16 cellular contexts compared by ENCODE assay signal in genomic region chr5:138967806-138968448, GRCh38.
DNase-seq lines count a peak whose midpoint lies in the region; ATAC-seq, FAIRE-seq and TF ChIP-seq lines count a peak whose summit lies in the region.
"Had no signal": no experiment of that assay in that cellular context is flagged by ENCODE, and none has a peak within 500 bp of the region (broad histone marks: within the 10 kb centered on the region; RNA-seq: fewer than 3 reads in every experiment).

No MANE protein-coding gene starts in this region.

- H3K9me3 ChIP-seq in small intestine (ENCODE audit: control insufficient read depth, low read depth): no peaks in the 10 kb centered on the region
- no peaks in the 10 kb centered on the region for H3K9me3 ChIP-seq in uterus
- H3K9me3 ChIP-seq: MG63 had no signal

- peaks cover 0 to 15% of the 10 kb centered on the region in 2 donors for H3K4me1 ChIP-seq in small intestine (ENCODE audit: control insufficient read depth in 2 of 2, insufficient read depth in 1 of 2, low read depth in 1 of 2, low read length in 1 of 2)
- no peaks in the 10 kb centered on the region for H3K4me1 ChIP-seq in uterus

- no peak for TF ChIP-seq POLR2A in uterus (IDR thresholded peaks at IDR 0.05)

- H3K4me3 Mint-ChIP-seq in brain: no peak overlapping the region
- H3K4me3 Mint-ChIP-seq: activated CD8-positive, alpha-beta T cell treated with anti-CD3 and anti-CD28 coated beads for 36 hours had no signal

- H3K27me3 ChIP-seq in small intestine (ENCODE audit: control insufficient read depth in 2 of 2, insufficient read depth in 2 of 2, low read length in 2 of 2) (no peaks in the 10 kb centered on the region), uterus (no peaks in the 10 kb centered on the region)
- H3K27me3 ChIP-seq: cardiac muscle cell, MG63 had no signal

- peak in 2 of 3 experiments; percentile 19 to 51 for DNase-seq in NCI-H1417 (lab: John Stamatoyannopoulos, UW)
- DNase-seq in NCI-H1417 treated with DMSO at 0.1 percent for 48 hours (lab: John Stamatoyannopoulos, UW): no peak
- peak; percentile 96 for DNase-seq in NCI-H2029 treated with DMSO at 0.1 percent for 48 hours (lab: John Stamatoyannopoulos, UW)
- DNase-seq in small intestine: peak; percentile 95
- DNase-seq in uterus: no peak
- DNase-seq: 8988T; activated CD8-positive, alpha-beta T cell treated with anti-CD3 and anti-CD28 coated beads for 36 hours; activated naive CD4-positive, alpha-beta T cell; MG63 had no signal

- H3K27ac ChIP-seq in small intestine (ENCODE audit: low read depth in 1 of 2, low read length in 1 of 2) (no peak overlapping the region), uterus (no peak overlapping the region)
- H3K27ac ChIP-seq: cardiac muscle cell, epithelial cell of prostate, skin epidermis had no signal

- peak overlapping the region; percentile 15 to 87 (median 62) for H3K27ac Mint-ChIP-seq in brain
- H3K27ac Mint-ChIP-seq: activated CD8-positive, alpha-beta T cell treated with anti-CD3 and anti-CD28 coated beads for 36 hours had no signal

- H3K27me3 Mint-ChIP-seq in brain: peaks cover 3% of the 10 kb centered on the region
- H3K27me3 Mint-ChIP-seq: activated CD8-positive, alpha-beta T cell treated with anti-CD3 and anti-CD28 coated beads for 36 hours had no signal

- H3K36me3 Mint-ChIP-seq in brain: no peaks in the 10 kb centered on the region

- H3K4me1 Mint-ChIP-seq in brain: peaks cover 98% of the 10 kb centered on the region

- 35 to 67% (median 49%) methylated on average over 9 of the region's 9 CpGs for WGBS in small intestine, 3 donors

- H3K36me3 ChIP-seq in small intestine (ENCODE audit: control insufficient read depth in 2 of 2, insufficient read depth in 2 of 2, low read length in 2 of 2) (no peaks in the 10 kb centered on the region), uterus (no peaks in the 10 kb centered on the region)
- H3K36me3 ChIP-seq: cardiac muscle cell, MG63 had no signal

- ATAC-seq in HG02798 (IDR thresholded peaks at IDR 0.05; ENCODE audit: poor library complexity, unreplicated experiment) (no peak), HG02642 (IDR thresholded peaks at IDR 0.05; ENCODE audit: poor library complexity, unreplicated experiment) (no peak)
- ATAC-seq: activated CD8-positive, alpha-beta T cell treated with anti-CD3 and anti-CD28 coated beads for 36 hours; left lobe of liver had no signal

- FAIRE-seq in small intestine (lab: Jason Lieb, UNC): no peak

- H3K9me3 Mint-ChIP-seq in brain: no peaks in the 10 kb centered on the region
- H3K9me3 Mint-ChIP-seq: activated CD8-positive, alpha-beta T cell treated with anti-CD3 and anti-CD28 coated beads for 36 hours had no signal

- intact Hi-C loops in uterus (cut with DNase I; ENCODE audit: low total_unique reads): no loop called here

- no peak for TF ChIP-seq CTCF in brain (conservative IDR thresholded peaks at IDR 0.05)
- TF ChIP-seq CTCF in uterus (IDR thresholded peaks at IDR 0.05): no peak

- H3K4me3 ChIP-seq in small intestine (ENCODE audit: low read depth in 1 of 2, low read length in 2 of 2): no peak overlapping the region
- H3K4me3 ChIP-seq in uterus: no peak overlapping the region
- H3K4me3 ChIP-seq: cardiac muscle cell, MG63, skin epidermis had no signal

Comparison
In these comparisons a context has a peak if more than half of its experiments do, and no peak if none do; other contexts are left out.
1. DNase-seq: peak in NCI-H1417 (2 of 3), NCI-H2029 treated with DMSO at 0.1 percent for 48 hours (single experiment) and small intestine (single experiment); none in NCI-H1417 treated with DMSO at 0.1 percent for 48 hours (single experiment) and uterus (0 of 2).